In genomic region chrX:139324756-139325155, GRCh38 we compare ENCODE assay signal across 17 cellular contexts.
A peak's percentile ranks its signal among the peaks of the same experiment; 100 is the strongest.
DNase-seq lines count a peak whose midpoint lies in the region; ATAC-seq and TF ChIP-seq lines count a peak whose summit lies in the region.
"Had no signal": no experiment of that assay in that cellular context is flagged by ENCODE, and none has a peak within 500 bp of the region (broad histone marks: within the 10 kb centered on the region; RNA-seq: fewer than 3 reads in every experiment).

No MANE protein-coding gene starts in this region.

- no peaks in the 10 kb centered on the region for H3K9me3 ChIP-seq in stomach
- H3K9me3 ChIP-seq: A549, Caco-2 had no signal

- WGBS in stomach, 5 donors = 77 to 100% (median 83%) methylated on average over 2 of the region's 2 CpGs

- no peak overlapping the region for H3K4me3 Mint-ChIP-seq in neural crest cell
- H3K4me3 Mint-ChIP-seq: B cell; CD4-positive, alpha-beta T cell; CD8-positive, alpha-beta T cell had no signal

- H3K9me3 Mint-ChIP-seq in neural crest cell = peaks cover 10% of the 10 kb centered on the region
- H3K9me3 Mint-ChIP-seq in activated naive CD4-positive, alpha-beta T cell treated with anti-CD3 and anti-CD28 coated beads, Interleukin-2, amount 50 U/mL, for 72 hours = no peaks in the 10 kb centered on the region
- H3K9me3 Mint-ChIP-seq: CD4-positive, alpha-beta T cell; CD8-positive, alpha-beta T cell had no signal

- H3K36me3 ChIP-seq in stomach = no peaks in the 10 kb centered on the region
- H3K36me3 ChIP-seq: BLaER1 treated with 17β-estradiol and CSF1 and Interleukin-3, amounts not matched to agents 10 nM and 100 nM had no signal

- H3K4me1 ChIP-seq in stomach = no peaks in the 10 kb centered on the region
- H3K4me1 ChIP-seq: A549; BLaER1 treated with 17β-estradiol and CSF1 and Interleukin-3, amounts not matched to agents 10 nM and 100 nM; Caco-2 had no signal

- H3K27me3 ChIP-seq in stomach = no peaks in the 10 kb centered on the region

- TF ChIP-seq CTCF in neural crest cell (conservative IDR thresholded peaks at IDR 0.05) = no peak
- TF ChIP-seq CTCF in stomach (IDR thresholded peaks at IDR 0.05) = no peak

- TF ChIP-seq EP300 in stomach (IDR thresholded peaks at IDR 0.05) = no peak

- peak overlapping the region; percentile 35 for H3K27ac Mint-ChIP-seq in neural crest cell (ENCODE audit: unreplicated experiment)
- H3K27ac Mint-ChIP-seq in activated naive CD4-positive, alpha-beta T cell treated with anti-CD3 and anti-CD28 coated beads, Interleukin-2, amount 50 U/mL, for 72 hours = no peak overlapping the region
- H3K27ac Mint-ChIP-seq: B cell; CD4-positive, alpha-beta T cell; CD8-positive, alpha-beta T cell had no signal

- H3K36me3 Mint-ChIP-seq in neural crest cell (ENCODE audit: low read depth) = no peaks in the 10 kb centered on the region
- H3K36me3 Mint-ChIP-seq in activated naive CD4-positive, alpha-beta T cell treated with anti-CD3 and anti-CD28 coated beads, Interleukin-2, amount 50 U/mL, for 72 hours = no peaks in the 10 kb centered on the region
- H3K36me3 Mint-ChIP-seq: CD8-positive, alpha-beta T cell had no signal

- DNase-seq in DMS53 (lab: John Stamatoyannopoulos, UW) (peak; percentile 1), DMS53 treated with DMSO at 0.1 percent for 48 hours (lab: John Stamatoyannopoulos, UW; ENCODE audit: unreplicated experiment) (no peak), neural crest cell (ENCODE audit: low read depth, low spot score) (no peak), stomach (no peak)
- no peak for DNase-seq in activated naive CD4-positive, alpha-beta T cell treated with anti-CD3 and anti-CD28 coated beads, Interleukin-2, amount 50 U/mL, for 72 hours (ENCODE audit: low spot score in 2 of 2)
- DNase-seq: AML-193; Caco-2; Calu3; CD4-positive, alpha-beta T cell; CD8-positive, alpha-beta T cell; DMS79 treated with DMSO at 0.1 percent for 48 hours; GF-D8 had no signal

- no peaks in the 10 kb centered on the region for H3K27me3 Mint-ChIP-seq in neural crest cell (ENCODE audit: low read depth)
- H3K27me3 Mint-ChIP-seq: B cell; CD4-positive, alpha-beta T cell had no signal

- no peak overlapping the region for H3K4me3 ChIP-seq in stomach
- H3K4me3 ChIP-seq: A549; BLaER1 treated with 17β-estradiol and CSF1 and Interleukin-3, amounts not matched to agents 10 nM and 100 nM had no signal

- no peak overlapping the region for H3K27ac ChIP-seq in stomach
- H3K27ac ChIP-seq: 22Rv1; A549; BLaER1 treated with 17β-estradiol and CSF1 and Interleukin-3, amounts not matched to agents 10 nM and 100 nM; C4-2B had no signal

- no peaks in the 10 kb centered on the region for H3K4me1 Mint-ChIP-seq in neural crest cell
- H3K4me1 Mint-ChIP-seq: B cell had no signal

- no peak for TF ChIP-seq POLR2A in stomach (IDR thresholded peaks at IDR 0.05)

- intact Hi-C loops in stomach (cut with DNase I; ENCODE audit: low total_unique reads) = no loop called here

- ATAC-seq in activated naive CD4-positive, alpha-beta T cell treated with anti-CD3 and anti-CD28 coated beads, Interleukin-2, amount 50 U/mL, for 72 hours = no peak
- ATAC-seq: A549; CD8-positive, alpha-beta T cell had no signal
